ENCODE assay signal across 1 cellular context in genomic region chr2:128347701-128348504, GRCh38.
TF ChIP-seq lines count a peak whose summit lies in the region.

No MANE protein-coding gene starts in this region.

TF ChIP-seq in SK-N-SH, 30 proteins besides CTCF, POLR2A, EP300 and RAD21 (continued from another document):
- no peak for TF ChIP-seq IRF3 (IDR thresholded peaks at IDR 0.05; ENCODE audit: low read depth, low read length)
- TF ChIP-seq MXI1 (IDR thresholded peaks at IDR 0.05; ENCODE audit: low read depth, low read length): 0 out of 2 replicates have a peak, but pooled peaks have one; percentile 25
- no peak for TF ChIP-seq USF2 (IDR thresholded peaks at IDR 0.05; ENCODE audit: borderline replicate concordance, low read depth, low read length)
- no peak for TF ChIP-seq PBX3 (IDR thresholded peaks at IDR 0.05)
- TF ChIP-seq SIN3A (IDR thresholded peaks at IDR 0.05; ENCODE audit: borderline replicate concordance, low read depth, low read length): no peak
- TF ChIP-seq TEAD4 (IDR thresholded peaks at IDR 0.05; ENCODE audit: borderline replicate concordance, insufficient read depth): no peak
- TF ChIP-seq YY1 (IDR thresholded peaks at IDR 0.05; ENCODE audit: low read depth): no peak
- TF ChIP-seq JUND (IDR thresholded peaks at IDR 0.05): no peak
- TF ChIP-seq RCOR1 (IDR thresholded peaks at IDR 0.05; ENCODE audit: low read length): no peak
- TF ChIP-seq ELF1 (IDR thresholded peaks at IDR 0.05): no peak
- TF ChIP-seq TAF1 (IDR thresholded peaks at IDR 0.05; ENCODE audit: borderline replicate concordance, low read depth, low read length): no peak
- no peak for TF ChIP-seq TCF12 (IDR thresholded peaks at IDR 0.05)
- peak; percentile 9 for TF ChIP-seq CHD2 (IDR thresholded peaks at IDR 0.05; ENCODE audit: low read length, partially characterized antibody)
- no peak for TF ChIP-seq ZBTB33 (IDR thresholded peaks at IDR 0.05; ENCODE audit: borderline replicate concordance, low read depth)
- no peak for TF ChIP-seq USF1 (IDR thresholded peaks at IDR 0.05; ENCODE audit: borderline replicate concordance, low read depth)
- no peak for TF ChIP-seq MAX (IDR thresholded peaks at IDR 0.05; ENCODE audit: low read depth)
- TF ChIP-seq MEF2A (IDR thresholded peaks at IDR 0.05; ENCODE audit: borderline replicate concordance, low read depth): no peak
- no peak for TF ChIP-seq FOSL2 (IDR thresholded peaks at IDR 0.05; ENCODE audit: borderline replicate concordance, low read depth)
- no peak for TF ChIP-seq FOXM1 (IDR thresholded peaks at IDR 0.05; ENCODE audit: low read depth)
- TF ChIP-seq EZH2phosphoT487 (IDR thresholded peaks at IDR 0.05; ENCODE audit: borderline replicate concordance, low read depth): no peak
- no peak for TF ChIP-seq POLR2AphosphoS5 (IDR thresholded peaks at IDR 0.05; ENCODE audit: low read depth, low read length)
- TF ChIP-seq RFX5 (IDR thresholded peaks at IDR 0.05; ENCODE audit: low read length): no peak
- TF ChIP-seq GABPA (IDR thresholded peaks at IDR 0.05; ENCODE audit: low read depth): no peak
- TF ChIP-seq NRF1 (IDR thresholded peaks at IDR 0.05; ENCODE audit: low read depth, low read length): no peak
- no peak for TF ChIP-seq SMC3 (IDR thresholded peaks at IDR 0.05; ENCODE audit: low read depth, low read length)
